In genomic region chr1:246698466-246699094, GRCh38 we compare ENCODE assay signal across 1 cellular context.
A peak's percentile ranks its signal among the peaks of the same experiment; 100 is the strongest.
TF ChIP-seq lines count a peak whose summit lies in the region.

No MANE protein-coding gene starts in this region.

TF ChIP-seq in HepG2, 621 proteins besides CTCF, POLR2A, EP300 and RAD21 (continues in another document):
- TF ChIP-seq, protein P1, sequence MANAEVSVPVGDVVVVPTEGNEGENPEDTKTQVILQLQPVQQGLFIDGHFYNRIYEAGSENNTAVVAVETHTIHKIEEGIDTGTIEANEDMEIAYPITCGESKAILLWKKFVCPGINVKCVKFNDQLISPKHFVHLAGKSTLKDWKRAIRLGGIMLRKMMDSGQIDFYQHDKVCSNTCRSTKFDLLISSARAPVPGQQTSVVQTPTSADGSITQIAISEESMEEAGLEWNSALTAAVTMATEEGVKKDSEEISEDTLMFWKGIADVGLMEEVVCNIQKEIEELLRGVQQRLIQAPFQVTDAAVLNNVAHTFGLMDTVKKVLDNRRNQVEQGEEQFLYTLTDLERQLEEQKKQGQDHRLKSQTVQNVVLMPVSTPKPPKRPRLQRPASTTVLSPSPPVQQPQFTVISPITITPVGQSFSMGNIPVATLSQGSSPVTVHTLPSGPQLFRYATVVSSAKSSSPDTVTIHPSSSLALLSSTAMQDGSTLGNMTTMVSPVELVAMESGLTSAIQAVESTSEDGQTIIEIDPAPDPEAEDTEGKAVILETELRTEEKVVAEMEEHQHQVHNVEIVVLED (CRISPR knock-in tag; IDR thresholded peaks at IDR 0.05; ENCODE audit: borderline replicate concordance) = no peak
- no peak for TF ChIP-seq ZNF263 (CRISPR knock-in tag; IDR thresholded peaks at IDR 0.05)
- no peak for TF ChIP-seq NFE2L2 (IDR thresholded peaks at IDR 0.05; ENCODE audit: low read length)
- no peak for TF ChIP-seq TGIF2 (CRISPR knock-in tag; IDR thresholded peaks at IDR 0.05)
- TF ChIP-seq ZBTB21 (CRISPR knock-in tag; IDR thresholded peaks at IDR 0.05) = no peak
- TF ChIP-seq MXD3 (CRISPR knock-in tag; IDR thresholded peaks at IDR 0.05) = no peak
- TF ChIP-seq, protein P2, sequence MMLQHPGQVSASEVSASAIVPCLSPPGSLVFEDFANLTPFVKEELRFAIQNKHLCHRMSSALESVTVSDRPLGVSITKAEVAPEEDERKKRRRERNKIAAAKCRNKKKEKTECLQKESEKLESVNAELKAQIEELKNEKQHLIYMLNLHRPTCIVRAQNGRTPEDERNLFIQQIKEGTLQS (CRISPR knock-in tag; IDR thresholded peaks at IDR 0.05) = no peak
- no peak for TF ChIP-seq ZFP36L1 (CRISPR knock-in tag; IDR thresholded peaks at IDR 0.05)
- TF ChIP-seq ISL2 (CRISPR knock-in tag; IDR thresholded peaks at IDR 0.05) = no peak
- TF ChIP-seq ZNF501 (CRISPR knock-in tag; IDR thresholded peaks at IDR 0.05) = peak; percentile 45; the same call in 1 of the 2 replicates
- TF ChIP-seq PAX8 (CRISPR knock-in tag; IDR thresholded peaks at IDR 0.05; ENCODE audit: borderline replicate concordance) = 0 out of 2 replicates have a peak, but pooled peaks have one; percentile 59
- no peak for TF ChIP-seq MXD1 (CRISPR knock-in tag; IDR thresholded peaks at IDR 0.05)
- TF ChIP-seq RFX5 (IDR thresholded peaks at IDR 0.05; ENCODE audit: low read depth, low read length) = no peak
- TF ChIP-seq, protein P3, sequence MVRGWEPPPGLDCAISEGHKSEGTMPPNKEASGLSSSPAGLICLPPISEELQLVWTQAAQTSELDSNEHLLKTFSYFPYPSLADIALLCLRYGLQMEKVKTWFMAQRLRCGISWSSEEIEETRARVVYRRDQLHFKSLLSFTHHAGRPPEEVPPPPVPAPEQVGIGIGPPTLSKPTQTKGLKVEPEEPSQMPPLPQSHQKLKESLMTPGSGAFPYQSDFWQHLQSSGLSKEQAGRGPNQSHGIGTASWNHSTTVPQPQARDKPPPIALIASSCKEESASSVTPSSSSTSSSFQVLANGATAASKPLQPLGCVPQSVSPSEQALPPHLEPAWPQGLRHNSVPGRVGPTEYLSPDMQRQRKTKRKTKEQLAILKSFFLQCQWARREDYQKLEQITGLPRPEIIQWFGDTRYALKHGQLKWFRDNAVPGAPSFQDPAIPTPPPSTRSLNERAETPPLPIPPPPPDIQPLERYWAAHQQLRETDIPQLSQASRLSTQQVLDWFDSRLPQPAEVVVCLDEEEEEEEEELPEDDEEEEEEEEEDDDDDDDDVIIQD (CRISPR knock-in tag; IDR thresholded peaks at IDR 0.05; ENCODE audit: low read depth) = no peak
- TF ChIP-seq HOXA7 (CRISPR knock-in tag; IDR thresholded peaks at IDR 0.05) = no peak
- no peak for TF ChIP-seq PRPF4 (IDR thresholded peaks at IDR 0.05; ENCODE audit: low read depth, low read length, poor library complexity, severe bottlenecking)
- TF ChIP-seq ZFP37 (CRISPR knock-in tag; IDR thresholded peaks at IDR 0.05; ENCODE audit: borderline replicate concordance) = no peak
- TF ChIP-seq ZNF629 (CRISPR knock-in tag; conservative IDR thresholded peaks at IDR 0.05) = no peak
- TF ChIP-seq, protein P4, sequence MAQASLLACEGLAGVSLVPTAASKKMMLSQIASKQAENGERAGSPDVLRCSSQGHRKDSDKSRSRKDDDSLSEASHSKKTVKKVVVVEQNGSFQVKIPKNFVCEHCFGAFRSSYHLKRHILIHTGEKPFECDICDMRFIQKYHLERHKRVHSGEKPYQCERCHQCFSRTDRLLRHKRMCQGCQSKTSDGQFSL (CRISPR knock-in tag; IDR thresholded peaks at IDR 0.05) = no peak
- TF ChIP-seq ZNF256 (CRISPR knock-in tag; conservative IDR thresholded peaks at IDR 0.05) = no peak
- TF ChIP-seq ZNF615 (CRISPR knock-in tag; IDR thresholded peaks at IDR 0.05; ENCODE audit: borderline replicate concordance) = no peak
- no peak for TF ChIP-seq ZNF710 (CRISPR knock-in tag; IDR thresholded peaks at IDR 0.05; ENCODE audit: borderline replicate concordance)
- TF ChIP-seq NFE2 (CRISPR knock-in tag; IDR thresholded peaks at IDR 0.05) = no peak
- TF ChIP-seq, protein P5, sequence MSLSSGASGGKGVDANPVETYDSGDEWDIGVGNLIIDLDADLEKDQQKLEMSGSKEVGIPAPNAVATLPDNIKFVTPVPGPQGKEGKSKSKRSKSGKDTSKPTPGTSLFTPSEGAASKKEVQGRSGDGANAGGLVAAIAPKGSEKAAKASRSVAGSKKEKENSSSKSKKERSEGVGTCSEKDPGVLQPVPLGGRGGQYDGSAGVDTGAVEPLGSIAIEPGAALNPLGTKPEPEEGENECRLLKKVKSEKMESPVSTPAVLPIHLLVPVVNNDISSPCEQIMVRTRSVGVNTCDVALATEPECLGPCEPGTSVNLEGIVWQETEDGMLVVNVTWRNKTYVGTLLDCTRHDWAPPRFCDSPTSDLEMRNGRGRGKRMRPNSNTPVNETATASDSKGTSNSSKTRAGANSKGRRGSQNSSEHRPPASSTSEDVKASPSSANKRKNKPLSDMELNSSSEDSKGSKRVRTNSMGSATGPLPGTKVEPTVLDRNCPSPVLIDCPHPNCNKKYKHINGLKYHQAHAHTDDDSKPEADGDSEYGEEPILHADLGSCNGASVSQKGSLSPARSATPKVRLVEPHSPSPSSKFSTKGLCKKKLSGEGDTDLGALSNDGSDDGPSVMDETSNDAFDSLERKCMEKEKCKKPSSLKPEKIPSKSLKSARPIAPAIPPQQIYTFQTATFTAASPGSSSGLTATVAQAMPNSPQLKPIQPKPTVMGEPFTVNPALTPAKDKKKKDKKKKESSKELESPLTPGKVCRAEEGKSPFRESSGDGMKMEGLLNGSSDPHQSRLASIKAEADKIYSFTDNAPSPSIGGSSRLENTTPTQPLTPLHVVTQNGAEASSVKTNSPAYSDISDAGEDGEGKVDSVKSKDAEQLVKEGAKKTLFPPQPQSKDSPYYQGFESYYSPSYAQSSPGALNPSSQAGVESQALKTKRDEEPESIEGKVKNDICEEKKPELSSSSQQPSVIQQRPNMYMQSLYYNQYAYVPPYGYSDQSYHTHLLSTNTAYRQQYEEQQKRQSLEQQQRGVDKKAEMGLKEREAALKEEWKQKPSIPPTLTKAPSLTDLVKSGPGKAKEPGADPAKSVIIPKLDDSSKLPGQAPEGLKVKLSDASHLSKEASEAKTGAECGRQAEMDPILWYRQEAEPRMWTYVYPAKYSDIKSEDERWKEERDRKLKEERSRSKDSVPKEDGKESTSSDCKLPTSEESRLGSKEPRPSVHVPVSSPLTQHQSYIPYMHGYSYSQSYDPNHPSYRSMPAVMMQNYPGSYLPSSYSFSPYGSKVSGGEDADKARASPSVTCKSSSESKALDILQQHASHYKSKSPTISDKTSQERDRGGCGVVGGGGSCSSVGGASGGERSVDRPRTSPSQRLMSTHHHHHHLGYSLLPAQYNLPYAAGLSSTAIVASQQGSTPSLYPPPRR (CRISPR knock-in tag; IDR thresholded peaks at IDR 0.05; ENCODE audit: borderline replicate concordance) = no peak
- TF ChIP-seq ZNF468 (CRISPR knock-in tag; IDR thresholded peaks at IDR 0.05) = no peak
- TF ChIP-seq THAP11 (CRISPR knock-in tag; IDR thresholded peaks at IDR 0.05) = no peak
- no peak for TF ChIP-seq PAF1 (CRISPR knock-in tag; IDR thresholded peaks at IDR 0.05)
- TF ChIP-seq MAF1 (CRISPR knock-in tag; IDR thresholded peaks at IDR 0.05; ENCODE audit: borderline replicate concordance) = no peak
- TF ChIP-seq, protein P6, sequence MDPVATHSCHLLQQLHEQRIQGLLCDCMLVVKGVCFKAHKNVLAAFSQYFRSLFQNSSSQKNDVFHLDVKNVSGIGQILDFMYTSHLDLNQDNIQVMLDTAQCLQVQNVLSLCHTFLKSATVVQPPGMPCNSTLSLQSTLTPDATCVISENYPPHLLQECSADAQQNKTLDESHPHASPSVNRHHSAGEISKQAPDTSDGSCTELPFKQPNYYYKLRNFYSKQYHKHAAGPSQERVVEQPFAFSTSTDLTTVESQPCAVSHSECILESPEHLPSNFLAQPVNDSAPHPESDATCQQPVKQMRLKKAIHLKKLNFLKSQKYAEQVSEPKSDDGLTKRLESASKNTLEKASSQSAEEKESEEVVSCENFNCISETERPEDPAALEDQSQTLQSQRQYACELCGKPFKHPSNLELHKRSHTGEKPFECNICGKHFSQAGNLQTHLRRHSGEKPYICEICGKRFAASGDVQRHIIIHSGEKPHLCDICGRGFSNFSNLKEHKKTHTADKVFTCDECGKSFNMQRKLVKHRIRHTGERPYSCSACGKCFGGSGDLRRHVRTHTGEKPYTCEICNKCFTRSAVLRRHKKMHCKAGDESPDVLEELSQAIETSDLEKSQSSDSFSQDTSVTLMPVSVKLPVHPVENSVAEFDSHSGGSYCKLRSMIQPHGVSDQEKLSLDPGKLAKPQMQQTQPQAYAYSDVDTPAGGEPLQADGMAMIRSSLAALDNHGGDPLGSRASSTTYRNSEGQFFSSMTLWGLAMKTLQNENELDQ (CRISPR knock-in tag; IDR thresholded peaks at IDR 0.05; ENCODE audit: borderline replicate concordance) = no peak
- 0 out of 2 replicates have a peak, but pooled peaks have one; percentile 0 for TF ChIP-seq HDAC1 (CRISPR knock-in tag; IDR thresholded peaks at IDR 0.05)
- TF ChIP-seq ZSCAN30 (CRISPR knock-in tag; IDR thresholded peaks at IDR 0.05) = no peak
- TF ChIP-seq ZNF605 (CRISPR knock-in tag; IDR thresholded peaks at IDR 0.05) = peak; percentile 48
- no peak for TF ChIP-seq MAFK (conservative IDR thresholded peaks at IDR 0.05 in 1 of 2, IDR thresholded peaks at IDR 0.05 in 1 of 2; ENCODE audit: low read length in 2 of 2)
- no peak for TF ChIP-seq HNF4A (CRISPR knock-in tag; IDR thresholded peaks at IDR 0.05)
- peak; percentile 80 for TF ChIP-seq ZNF121 (CRISPR knock-in tag; IDR thresholded peaks at IDR 0.05)
- TF ChIP-seq, protein P7, sequence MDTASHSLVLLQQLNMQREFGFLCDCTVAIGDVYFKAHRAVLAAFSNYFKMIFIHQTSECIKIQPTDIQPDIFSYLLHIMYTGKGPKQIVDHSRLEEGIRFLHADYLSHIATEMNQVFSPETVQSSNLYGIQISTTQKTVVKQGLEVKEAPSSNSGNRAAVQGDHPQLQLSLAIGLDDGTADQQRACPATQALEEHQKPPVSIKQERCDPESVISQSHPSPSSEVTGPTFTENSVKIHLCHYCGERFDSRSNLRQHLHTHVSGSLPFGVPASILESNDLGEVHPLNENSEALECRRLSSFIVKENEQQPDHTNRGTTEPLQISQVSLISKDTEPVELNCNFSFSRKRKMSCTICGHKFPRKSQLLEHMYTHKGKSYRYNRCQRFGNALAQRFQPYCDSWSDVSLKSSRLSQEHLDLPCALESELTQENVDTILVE (CRISPR knock-in tag; IDR thresholded peaks at IDR 0.05) = no peak
- TF ChIP-seq TEAD3 (CRISPR knock-in tag; optimal IDR thresholded peaks at IDR 0.05; ENCODE audit: borderline replicate concordance) = no peak
- no peak for TF ChIP-seq ZFP62 (CRISPR knock-in tag; IDR thresholded peaks at IDR 0.05)
